In genomic region chr11:95789506-95790122, GRCh38 we compare ENCODE assay signal across 1 cellular context.
TF ChIP-seq lines count a peak whose summit lies in the region.

FAM76B (minus strand) TSS chr11:95789782; CDS start chr11:95789478, 304 bp downstream.

TF ChIP-seq in WTC11, 78 proteins besides CTCF, POLR2A, EP300 and RAD21 (continued from another document):
- TF ChIP-seq ZBTB21 (CRISPR knock-in tag; IDR thresholded peaks at IDR 0.05; ENCODE audit: borderline replicate concordance) (peak; percentile 97), TEAD1 (CRISPR knock-in tag; IDR thresholded peaks at IDR 0.05) (peak; percentile 49; the same call in 1 of the 2 replicates), GABPB1 (CRISPR knock-in tag; IDR thresholded peaks at IDR 0.05) (peak; percentile 84), HMGA2 (CRISPR knock-in tag; IDR thresholded peaks at IDR 0.05) (no peak), EMX1 (CRISPR knock-in tag; IDR thresholded peaks at IDR 0.05) (no peak), ZNF396 (CRISPR knock-in tag; IDR thresholded peaks at IDR 0.05; ENCODE audit: borderline replicate concordance) (no peak), ELF4 (CRISPR knock-in tag; IDR thresholded peaks at IDR 0.05; ENCODE audit: low read depth) (no peak), CREM (CRISPR knock-in tag; IDR thresholded peaks at IDR 0.05) (peak; percentile 87; the same call in 1 of the 2 replicates), MXD4 (CRISPR knock-in tag; IDR thresholded peaks at IDR 0.05; ENCODE audit: borderline replicate concordance) (no peak), ZNF121 (CRISPR knock-in tag; IDR thresholded peaks at IDR 0.05) (no peak), CDX4 (CRISPR knock-in tag; IDR thresholded peaks at IDR 0.05; ENCODE audit: borderline replicate concordance) (no peak), SP1 (CRISPR knock-in tag; conservative IDR thresholded peaks at IDR 0.05) (peak; percentile 93), NFATC4 (CRISPR knock-in tag; IDR thresholded peaks at IDR 0.05) (0 out of 2 replicates have a peak, but pooled peaks have one; percentile 33), OVOL2 (CRISPR knock-in tag; IDR thresholded peaks at IDR 0.05; ENCODE audit: borderline replicate concordance) (no peak), ATF6 (CRISPR knock-in tag; IDR thresholded peaks at IDR 0.05) (no peak), ZNF671 (CRISPR knock-in tag; IDR thresholded peaks at IDR 0.05) (no peak), ZNF219 (CRISPR knock-in tag; IDR thresholded peaks at IDR 0.05; ENCODE audit: borderline replicate concordance) (no peak), ATF2 (CRISPR knock-in tag; IDR thresholded peaks at IDR 0.05; ENCODE audit: borderline replicate concordance, low read depth) (no peak), MAX (CRISPR knock-in tag; IDR thresholded peaks at IDR 0.05) (peak; percentile 76; the same call in 1 of the 2 replicates), RORB (CRISPR knock-in tag; IDR thresholded peaks at IDR 0.05) (no peak), KAT7 (CRISPR knock-in tag; IDR thresholded peaks at IDR 0.05; ENCODE audit: borderline replicate concordance) (peak; percentile 91; the same call in 1 of the 2 replicates), PREB (CRISPR knock-in tag; IDR thresholded peaks at IDR 0.05; ENCODE audit: borderline replicate concordance) (peak; percentile 86; the same call in 1 of the 2 replicates), ZNF512 (CRISPR knock-in tag; IDR thresholded peaks at IDR 0.05; ENCODE audit: borderline replicate concordance) (no peak), RELA (CRISPR knock-in tag; IDR thresholded peaks at IDR 0.05; ENCODE audit: borderline replicate concordance) (no peak), CBFB (CRISPR knock-in tag; IDR thresholded peaks at IDR 0.05; ENCODE audit: low read depth) (peak; percentile 66; the same call in 1 of the 2 replicates), ZNF317 (CRISPR knock-in tag; IDR thresholded peaks at IDR 0.05; ENCODE audit: borderline replicate concordance, low read depth) (no peak), NR2C2 (CRISPR knock-in tag; IDR thresholded peaks at IDR 0.05) (0 out of 2 replicates have a peak, but pooled peaks have one; percentile 9), IRF1 (CRISPR knock-in tag; IDR thresholded peaks at IDR 0.05) (no peak), ZNF232 (CRISPR knock-in tag; IDR thresholded peaks at IDR 0.05) (no peak; the same call in 1 of the 2 replicates), ATF1 (CRISPR knock-in tag; IDR thresholded peaks at IDR 0.05) (no peak), FOXP4 (CRISPR knock-in tag; IDR thresholded peaks at IDR 0.05) (no peak), ZNF425 (CRISPR knock-in tag; conservative IDR thresholded peaks at IDR 0.05) (no peak), CREB1 (CRISPR knock-in tag; IDR thresholded peaks at IDR 0.05) (peak; percentile 74; the same call in 1 of the 2 replicates)
- TF ChIP-seq, protein P1, sequence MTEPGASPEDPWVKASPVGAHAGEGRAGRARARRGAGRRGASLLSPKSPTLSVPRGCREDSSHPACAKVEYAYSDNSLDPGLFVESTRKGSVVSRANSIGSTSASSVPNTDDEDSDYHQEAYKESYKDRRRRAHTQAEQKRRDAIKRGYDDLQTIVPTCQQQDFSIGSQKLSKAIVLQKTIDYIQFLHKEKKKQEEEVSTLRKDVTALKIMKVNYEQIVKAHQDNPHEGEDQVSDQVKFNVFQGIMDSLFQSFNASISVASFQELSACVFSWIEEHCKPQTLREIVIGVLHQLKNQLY (CRISPR knock-in tag; IDR thresholded peaks at IDR 0.05), result no peak
- TF ChIP-seq, protein P2, sequence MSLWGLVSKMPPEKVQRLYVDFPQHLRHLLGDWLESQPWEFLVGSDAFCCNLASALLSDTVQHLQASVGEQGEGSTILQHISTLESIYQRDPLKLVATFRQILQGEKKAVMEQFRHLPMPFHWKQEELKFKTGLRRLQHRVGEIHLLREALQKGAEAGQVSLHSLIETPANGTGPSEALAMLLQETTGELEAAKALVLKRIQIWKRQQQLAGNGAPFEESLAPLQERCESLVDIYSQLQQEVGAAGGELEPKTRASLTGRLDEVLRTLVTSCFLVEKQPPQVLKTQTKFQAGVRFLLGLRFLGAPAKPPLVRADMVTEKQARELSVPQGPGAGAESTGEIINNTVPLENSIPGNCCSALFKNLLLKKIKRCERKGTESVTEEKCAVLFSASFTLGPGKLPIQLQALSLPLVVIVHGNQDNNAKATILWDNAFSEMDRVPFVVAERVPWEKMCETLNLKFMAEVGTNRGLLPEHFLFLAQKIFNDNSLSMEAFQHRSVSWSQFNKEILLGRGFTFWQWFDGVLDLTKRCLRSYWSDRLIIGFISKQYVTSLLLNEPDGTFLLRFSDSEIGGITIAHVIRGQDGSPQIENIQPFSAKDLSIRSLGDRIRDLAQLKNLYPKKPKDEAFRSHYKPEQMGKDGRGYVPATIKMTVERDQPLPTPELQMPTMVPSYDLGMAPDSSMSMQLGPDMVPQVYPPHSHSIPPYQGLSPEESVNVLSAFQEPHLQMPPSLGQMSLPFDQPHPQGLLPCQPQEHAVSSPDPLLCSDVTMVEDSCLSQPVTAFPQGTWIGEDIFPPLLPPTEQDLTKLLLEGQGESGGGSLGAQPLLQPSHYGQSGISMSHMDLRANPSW (CRISPR knock-in tag; conservative IDR thresholded peaks at IDR 0.05; ENCODE audit: low read depth), result no peak
- TF ChIP-seq, protein P3, sequence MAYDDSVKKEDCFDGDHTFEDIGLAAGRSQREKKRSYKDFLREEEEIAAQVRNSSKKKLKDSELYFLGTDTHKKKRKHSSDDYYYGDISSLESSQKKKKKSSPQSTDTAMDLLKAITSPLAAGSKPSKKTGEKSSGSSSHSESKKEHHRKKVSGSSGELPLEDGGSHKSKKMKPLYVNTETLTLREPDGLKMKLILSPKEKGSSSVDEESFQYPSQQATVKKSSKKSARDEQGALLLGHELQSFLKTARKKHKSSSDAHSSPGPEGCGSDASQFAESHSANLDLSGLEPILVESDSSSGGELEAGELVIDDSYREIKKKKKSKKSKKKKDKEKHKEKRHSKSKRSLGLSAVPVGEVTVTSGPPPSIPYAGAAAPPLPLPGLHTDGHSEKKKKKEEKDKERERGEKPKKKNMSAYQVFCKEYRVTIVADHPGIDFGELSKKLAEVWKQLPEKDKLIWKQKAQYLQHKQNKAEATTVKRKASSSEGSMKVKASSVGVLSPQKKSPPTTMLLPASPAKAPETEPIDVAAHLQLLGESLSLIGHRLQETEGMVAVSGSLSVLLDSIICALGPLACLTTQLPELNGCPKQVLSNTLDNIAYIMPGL (CRISPR knock-in tag; IDR thresholded peaks at IDR 0.05), result peak; percentile 62; the same call in 1 of the 2 replicates
- TF ChIP-seq, protein P4, sequence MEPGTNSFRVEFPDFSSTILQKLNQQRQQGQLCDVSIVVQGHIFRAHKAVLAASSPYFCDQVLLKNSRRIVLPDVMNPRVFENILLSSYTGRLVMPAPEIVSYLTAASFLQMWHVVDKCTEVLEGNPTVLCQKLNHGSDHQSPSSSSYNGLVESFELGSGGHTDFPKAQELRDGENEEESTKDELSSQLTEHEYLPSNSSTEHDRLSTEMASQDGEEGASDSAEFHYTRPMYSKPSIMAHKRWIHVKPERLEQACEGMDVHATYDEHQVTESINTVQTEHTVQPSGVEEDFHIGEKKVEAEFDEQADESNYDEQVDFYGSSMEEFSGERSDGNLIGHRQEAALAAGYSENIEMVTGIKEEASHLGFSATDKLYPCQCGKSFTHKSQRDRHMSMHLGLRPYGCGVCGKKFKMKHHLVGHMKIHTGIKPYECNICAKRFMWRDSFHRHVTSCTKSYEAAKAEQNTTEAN (CRISPR knock-in tag; IDR thresholded peaks at IDR 0.05), result no peak
- TF ChIP-seq, protein P5, sequence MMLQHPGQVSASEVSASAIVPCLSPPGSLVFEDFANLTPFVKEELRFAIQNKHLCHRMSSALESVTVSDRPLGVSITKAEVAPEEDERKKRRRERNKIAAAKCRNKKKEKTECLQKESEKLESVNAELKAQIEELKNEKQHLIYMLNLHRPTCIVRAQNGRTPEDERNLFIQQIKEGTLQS (CRISPR knock-in tag; conservative IDR thresholded peaks at IDR 0.05), result no peak
